ENCODE assay signal across 1 cellular context in the genomic region with DNA sequence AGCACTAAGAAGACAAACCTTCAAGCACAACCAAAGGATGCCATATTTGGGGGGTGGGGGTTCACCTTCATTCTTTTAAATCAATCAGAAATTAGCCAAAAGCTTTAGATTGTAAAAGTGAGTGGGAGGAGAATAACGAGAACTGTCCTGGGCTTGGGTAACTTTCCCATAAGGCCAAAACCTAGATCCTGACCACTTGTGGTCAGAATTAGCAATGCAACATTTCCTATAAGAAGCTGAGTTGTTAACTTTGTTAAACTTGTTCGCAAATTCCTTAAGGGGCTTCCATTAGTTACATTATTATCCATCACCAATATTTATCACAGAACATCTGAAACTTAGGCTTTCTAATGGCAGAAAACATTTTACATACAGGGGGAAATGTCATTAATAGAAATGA.
TF ChIP-seq lines count a peak whose summit lies in the region.

No MANE protein-coding gene starts in this region.

TF ChIP-seq in SK-N-SH, 30 proteins besides CTCF, POLR2A, EP300 and RAD21 (continued from another document):
- TF ChIP-seq ZBTB33 (IDR thresholded peaks at IDR 0.05; ENCODE audit: borderline replicate concordance, low read depth) (no peak), FOXJ3 (CRISPR knock-in tag; IDR thresholded peaks at IDR 0.05) (no peak), POLR2AphosphoS5 (IDR thresholded peaks at IDR 0.05; ENCODE audit: low read depth, low read length) (no peak), TEAD4 (IDR thresholded peaks at IDR 0.05; ENCODE audit: borderline replicate concordance, insufficient read depth) (no peak), NRF1 (IDR thresholded peaks at IDR 0.05; ENCODE audit: low read depth, low read length) (no peak), GABPA (IDR thresholded peaks at IDR 0.05; ENCODE audit: low read depth) (no peak), FOSL2 (IDR thresholded peaks at IDR 0.05; ENCODE audit: borderline replicate concordance, low read depth) (no peak), IRF3 (IDR thresholded peaks at IDR 0.05; ENCODE audit: low read depth, low read length) (no peak), JUND (IDR thresholded peaks at IDR 0.05) (no peak), GATA2 (CRISPR knock-in tag; IDR thresholded peaks at IDR 0.05) (no peak), SMC3 (IDR thresholded peaks at IDR 0.05; ENCODE audit: low read depth, low read length) (no peak), ELF1 (IDR thresholded peaks at IDR 0.05) (no peak)
- TF ChIP-seq, protein P1, sequence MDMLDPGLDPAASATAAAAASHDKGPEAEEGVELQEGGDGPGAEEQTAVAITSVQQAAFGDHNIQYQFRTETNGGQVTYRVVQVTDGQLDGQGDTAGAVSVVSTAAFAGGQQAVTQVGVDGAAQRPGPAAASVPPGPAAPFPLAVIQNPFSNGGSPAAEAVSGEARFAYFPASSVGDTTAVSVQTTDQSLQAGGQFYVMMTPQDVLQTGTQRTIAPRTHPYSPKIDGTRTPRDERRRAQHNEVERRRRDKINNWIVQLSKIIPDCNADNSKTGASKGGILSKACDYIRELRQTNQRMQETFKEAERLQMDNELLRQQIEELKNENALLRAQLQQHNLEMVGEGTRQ (IDR thresholded peaks at IDR 0.05; ENCODE audit: borderline replicate concordance, low read depth, low read length), result no peak
- TF ChIP-seq, protein P2, sequence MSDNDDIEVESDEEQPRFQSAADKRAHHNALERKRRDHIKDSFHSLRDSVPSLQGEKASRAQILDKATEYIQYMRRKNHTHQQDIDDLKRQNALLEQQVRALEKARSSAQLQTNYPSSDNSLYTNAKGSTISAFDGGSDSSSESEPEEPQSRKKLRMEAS (IDR thresholded peaks at IDR 0.05; ENCODE audit: low read depth), result no peak
- TF ChIP-seq, protein P3, sequence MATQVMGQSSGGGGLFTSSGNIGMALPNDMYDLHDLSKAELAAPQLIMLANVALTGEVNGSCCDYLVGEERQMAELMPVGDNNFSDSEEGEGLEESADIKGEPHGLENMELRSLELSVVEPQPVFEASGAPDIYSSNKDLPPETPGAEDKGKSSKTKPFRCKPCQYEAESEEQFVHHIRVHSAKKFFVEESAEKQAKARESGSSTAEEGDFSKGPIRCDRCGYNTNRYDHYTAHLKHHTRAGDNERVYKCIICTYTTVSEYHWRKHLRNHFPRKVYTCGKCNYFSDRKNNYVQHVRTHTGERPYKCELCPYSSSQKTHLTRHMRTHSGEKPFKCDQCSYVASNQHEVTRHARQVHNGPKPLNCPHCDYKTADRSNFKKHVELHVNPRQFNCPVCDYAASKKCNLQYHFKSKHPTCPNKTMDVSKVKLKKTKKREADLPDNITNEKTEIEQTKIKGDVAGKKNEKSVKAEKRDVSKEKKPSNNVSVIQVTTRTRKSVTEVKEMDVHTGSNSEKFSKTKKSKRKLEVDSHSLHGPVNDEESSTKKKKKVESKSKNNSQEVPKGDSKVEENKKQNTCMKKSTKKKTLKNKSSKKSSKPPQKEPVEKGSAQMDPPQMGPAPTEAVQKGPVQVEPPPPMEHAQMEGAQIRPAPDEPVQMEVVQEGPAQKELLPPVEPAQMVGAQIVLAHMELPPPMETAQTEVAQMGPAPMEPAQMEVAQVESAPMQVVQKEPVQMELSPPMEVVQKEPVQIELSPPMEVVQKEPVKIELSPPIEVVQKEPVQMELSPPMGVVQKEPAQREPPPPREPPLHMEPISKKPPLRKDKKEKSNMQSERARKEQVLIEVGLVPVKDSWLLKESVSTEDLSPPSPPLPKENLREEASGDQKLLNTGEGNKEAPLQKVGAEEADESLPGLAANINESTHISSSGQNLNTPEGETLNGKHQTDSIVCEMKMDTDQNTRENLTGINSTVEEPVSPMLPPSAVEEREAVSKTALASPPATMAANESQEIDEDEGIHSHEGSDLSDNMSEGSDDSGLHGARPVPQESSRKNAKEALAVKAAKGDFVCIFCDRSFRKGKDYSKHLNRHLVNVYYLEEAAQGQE (IDR thresholded peaks at IDR 0.05; ENCODE audit: low read depth, low read length), result no peak
